In the genomic region with DNA sequence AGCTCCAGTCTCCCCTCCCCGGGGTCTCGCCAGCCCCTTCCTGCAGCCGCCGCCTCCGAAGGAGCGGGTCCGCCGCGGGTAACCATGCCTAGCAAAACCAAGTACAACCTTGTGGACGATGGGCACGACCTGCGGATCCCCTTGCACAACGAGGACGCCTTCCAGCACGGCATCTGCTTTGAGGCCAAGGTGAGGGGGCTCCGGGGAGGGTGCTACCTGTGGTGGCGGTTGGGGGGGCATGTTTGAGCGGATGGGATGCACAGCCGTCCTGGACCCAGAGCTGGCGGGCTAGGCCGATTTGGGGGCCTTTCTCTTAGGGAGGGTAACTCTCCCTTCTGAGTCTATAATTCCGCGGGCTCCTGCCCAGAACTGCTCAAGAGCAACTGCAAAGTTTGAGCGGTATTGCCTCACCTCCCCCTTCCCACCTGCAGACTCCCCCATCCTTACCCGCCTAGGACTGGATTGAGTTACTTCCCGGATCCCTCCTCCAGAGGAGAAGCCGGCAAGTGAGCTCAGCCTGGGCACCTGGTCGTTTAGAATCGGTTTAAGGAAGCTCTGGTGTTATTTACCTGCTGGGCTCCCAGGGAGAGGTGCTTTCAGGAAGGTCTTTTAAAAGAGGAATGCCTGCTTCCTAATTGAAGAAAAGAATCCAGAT, we compare ENCODE assay signal across 8 cellular contexts. TPM values are rescaled to one million over a fixed set of nuclear protein-coding genes. Genes with fewer than 3 reads are reported as not detected.
A peak's percentile ranks its signal among the peaks of the same experiment; 100 is the strongest.
DNase-seq lines count a peak whose midpoint lies in the region; ATAC-seq and TF ChIP-seq lines count a peak whose summit lies in the region.

No MANE protein-coding gene starts in this region.

- no peak for TF ChIP-seq POLR2A in prostate gland (IDR thresholded peaks at IDR 0.05)

- POLR2A ChIA-PET in WTC11 (lab: Charles Lee) = interaction anchor here (0.6 to 3.6 kb wide), 8 partner anchors 11 to 283 kb away, joined by 3 to 22 read pairs (median 4); no protein-coding TSS in a partner anchor
- POLR2A ChIA-PET in HEK293T (lab: Yijun Ruan, JAX) = interaction anchor here (0.8 kb wide), 1 partner anchor 14 kb away, joined by 4 read pairs; no protein-coding TSS in a partner anchor

- H3K27me3 ChIP-seq in BLaER1 treated with 17β-estradiol and CSF1 and Interleukin-3, amounts not matched to agents 10 nM and 100 nM = peaks cover 23 to 44% (median 36%) of the 10 kb centered on the region in 11 experiments
- H3K27me3 ChIP-seq in prostate gland (replicated peaks; ENCODE audit: insufficient read depth) = no peaks in the 10 kb centered on the region

- H3K36me3 ChIP-seq in BLaER1 treated with 17β-estradiol and CSF1 and Interleukin-3, amounts not matched to agents 10 nM and 100 nM = no peaks in the 10 kb centered on the region
- H3K36me3 ChIP-seq in prostate gland = no peaks in the 10 kb centered on the region

- intact Hi-C loops in prostate gland (cut with DNase I) = no loop called here

- DNase-seq in WTC11 (ENCODE audit: low spot score) (peak; percentile 52), fibroblast of villous mesenchyme (ENCODE audit: low read depth) (no peak), prostate gland (ENCODE audit: low spot score) (peak; percentile 40), NOMO-1 treated with dmso at 0.1 percent for 144 hours (lab: John Stamatoyannopoulos, UW; ENCODE audit: unreplicated experiment) (no peak), HEK293T (ENCODE audit: extremely low spot score) (no peak)

- no peaks in the 10 kb centered on the region; the same call in none of the 2 replicates for H3K27me3 Mint-ChIP-seq in WTC11 (ENCODE audit: low read depth)

- H3K27ac ChIP-seq in BLaER1 treated with 17β-estradiol and CSF1 and Interleukin-3, amounts not matched to agents 10 nM and 100 nM = peak overlapping the region in 10 of 11 experiments; percentile 39 to 71 (median 53); a peak in 17 of 22 replicates
- H3K27ac ChIP-seq in prostate gland = peak overlapping the region; percentile 52 to 78

- H3K9ac ChIP-seq in BLaER1 treated with 17β-estradiol and CSF1 and Interleukin-3, amounts not matched to agents 10 nM and 100 nM = peak overlapping the region; percentile 67 to 86 (median 80)

- under 1% methylated on average over 23 of the region's 29 CpGs for whole genome bisulfite sequencing in prostate gland

- H3K9me3 ChIP-seq in BLaER1 treated with 17β-estradiol and CSF1 and Interleukin-3, amounts not matched to agents 10 nM and 100 nM (replicated peaks in 1 of 11) = no peaks in the 10 kb centered on the region
- H3K9me3 ChIP-seq in prostate gland = no peaks in the 10 kb centered on the region

- H3K36me3 Mint-ChIP-seq in WTC11 = peaks cover 13% of the 10 kb centered on the region

- peak overlapping the region; percentile 75 to 86 (median 79) for H3K4me3 ChIP-seq in BLaER1 treated with 17β-estradiol and CSF1 and Interleukin-3, amounts not matched to agents 10 nM and 100 nM
- H3K4me3 ChIP-seq in fibroblast of villous mesenchyme (ENCODE audit: low read depth, low read length) (peak overlapping the region; percentile 68), prostate gland (peak overlapping the region; percentile 69 to 75)

- peak overlapping the region; percentile 95 to 100 (median 97) for H3K4me2 ChIP-seq in BLaER1 treated with 17β-estradiol and CSF1 and Interleukin-3, amounts not matched to agents 10 nM and 100 nM

- peak overlapping the region; percentile 49 for H3K27ac Mint-ChIP-seq in WTC11

- CTCF ChIA-PET in WTC11 (lab: Charles Lee) (interaction anchor here (0.6 to 2.8 kb wide), 7 partner anchors 14 to 321 kb away, joined by 3 to 23 read pairs (median 3); no protein-coding TSS in a partner anchor), HEK293T (lab: Yijun Ruan, JAX) (interaction anchor here (0.7 to 1.2 kb wide), 2 partner anchors 97 to 405 kb away, joined by 3 to 6 read pairs; no protein-coding TSS in a partner anchor)

- peaks cover 0 to 19% (median 11%) of the 10 kb centered on the region in 10 experiments; a peak in 17 of 20 replicates for H3K4me1 ChIP-seq in BLaER1 treated with 17β-estradiol and CSF1 and Interleukin-3, amounts not matched to agents 10 nM and 100 nM
- H3K4me1 ChIP-seq in prostate gland (replicated peaks) = no peaks in the 10 kb centered on the region

- TF ChIP-seq CTCF in WTC11 (IDR thresholded peaks at IDR 0.05) = no peak
- no peak for TF ChIP-seq CTCF in fibroblast of villous mesenchyme (IDR thresholded peaks at IDR 0.05; ENCODE audit: insufficient read depth, low read depth, low read length)
- TF ChIP-seq CTCF in prostate gland (IDR thresholded peaks at IDR 0.05) = no peak

- peaks cover 0 to 30% (median 4%) of the 10 kb centered on the region in 11 experiments; a peak in 4 of 22 replicates for H4K20me1 ChIP-seq in BLaER1 treated with 17β-estradiol and CSF1 and Interleukin-3, amounts not matched to agents 10 nM and 100 nM

- peak; percentile 20 for ATAC-seq in HG02840 (IDR thresholded peaks at IDR 0.05; ENCODE audit: low FRiP score, unreplicated experiment)
- peak; percentile 54 for ATAC-seq in WTC11
- no peak for ATAC-seq in HG03139 (IDR thresholded peaks at IDR 0.05; ENCODE audit: unreplicated experiment)

- peak overlapping the region; percentile 64 for H3K4me3 Mint-ChIP-seq in WTC11

- H3K9me3 Mint-ChIP-seq in WTC11 = peaks cover 13% of the 10 kb centered on the region

- H3K4me1 Mint-ChIP-seq in WTC11 = peaks cover 48% of the 10 kb centered on the region

TF ChIP-seq in WTC11, 78 proteins besides CTCF, POLR2A, EP300 and RAD21:
- TF ChIP-seq SP1 (CRISPR knock-in tag; conservative IDR thresholded peaks at IDR 0.05) (0 out of 2 replicates have a peak, but pooled peaks have one; percentile 15), NFE2L1 (CRISPR knock-in tag; IDR thresholded peaks at IDR 0.05) (no peak), HMGA2 (CRISPR knock-in tag; IDR thresholded peaks at IDR 0.05) (no peak), ZNF317 (CRISPR knock-in tag; IDR thresholded peaks at IDR 0.05; ENCODE audit: borderline replicate concordance, low read depth) (0 out of 2 replicates have a peak, but pooled peaks have one; percentile 25), ZBTB21 (CRISPR knock-in tag; IDR thresholded peaks at IDR 0.05; ENCODE audit: borderline replicate concordance) (no peak)
- TF ChIP-seq, protein P1, sequence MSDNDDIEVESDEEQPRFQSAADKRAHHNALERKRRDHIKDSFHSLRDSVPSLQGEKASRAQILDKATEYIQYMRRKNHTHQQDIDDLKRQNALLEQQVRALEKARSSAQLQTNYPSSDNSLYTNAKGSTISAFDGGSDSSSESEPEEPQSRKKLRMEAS (CRISPR knock-in tag; IDR thresholded peaks at IDR 0.05) = peak; percentile 26; the same call in 1 of the 2 replicates

TF ChIP-seq in HEK293T, 16 proteins besides CTCF, POLR2A, EP300 and RAD21:
- TF ChIP-seq, protein P2, sequence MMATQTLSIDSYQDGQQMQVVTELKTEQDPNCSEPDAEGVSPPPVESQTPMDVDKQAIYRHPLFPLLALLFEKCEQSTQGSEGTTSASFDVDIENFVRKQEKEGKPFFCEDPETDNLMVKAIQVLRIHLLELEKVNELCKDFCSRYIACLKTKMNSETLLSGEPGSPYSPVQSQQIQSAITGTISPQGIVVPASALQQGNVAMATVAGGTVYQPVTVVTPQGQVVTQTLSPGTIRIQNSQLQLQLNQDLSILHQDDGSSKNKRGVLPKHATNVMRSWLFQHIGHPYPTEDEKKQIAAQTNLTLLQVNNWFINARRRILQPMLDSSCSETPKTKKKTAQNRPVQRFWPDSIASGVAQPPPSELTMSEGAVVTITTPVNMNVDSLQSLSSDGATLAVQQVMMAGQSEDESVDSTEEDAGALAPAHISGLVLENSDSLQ (IDR thresholded peaks at IDR 0.05) = no peak
- TF ChIP-seq BHLHE40 (IDR thresholded peaks at IDR 0.05; ENCODE audit: borderline replicate concordance) (no peak), LEF1 (IDR thresholded peaks at IDR 0.05; ENCODE audit: borderline replicate concordance) (no peak), FOXK2 (IDR thresholded peaks at IDR 0.05) (no peak), L3MBTL2 (conservative IDR thresholded peaks at IDR 0.05) (no peak), FOXM1 (IDR thresholded peaks at IDR 0.05; ENCODE audit: borderline replicate concordance) (no peak), SUZ12 (IDR thresholded peaks at IDR 0.05) (no peak), TARDBP (IDR thresholded peaks at IDR 0.05) (no peak), FOXA1 (IDR thresholded peaks at IDR 0.05) (no peak), ARNT (IDR thresholded peaks at IDR 0.05) (no peak), ELF4 (IDR thresholded peaks at IDR 0.05) (no peak), HDGF (IDR thresholded peaks at IDR 0.05; ENCODE audit: borderline replicate concordance) (no peak), SP1 (IDR thresholded peaks at IDR 0.05) (no peak)
TF ChIP-seq in HEK293T: peak in this region for 0.

RNA-seq across cellular contexts. Expression of gene NOS1AP, which starts 0.7 kb away (rescaled TPM):
- total RNA-seq in WTC11 (2021) = 10.0 to 14.7 TPM (median 10.2 TPM) in 3 replicates
- under 0.01 and 0.43 TPM in 2 replicates for total RNA-seq in fibroblast of villous mesenchyme
- total RNA-seq in prostate gland = 10 to 100 TPM in 1 of 2 donors, 1 to 10 TPM in 1; 9.9 to 11.0 TPM

RNA-seq across cellular contexts. Expression of gene OLFML2B, which starts 46.6 kb away (rescaled TPM):
- 4.9 to 6.5 TPM (median 6.2 TPM) in 3 replicates for total RNA-seq in WTC11 (2021)
- 4.8 and 5.2 TPM in 2 replicates for total RNA-seq in fibroblast of villous mesenchyme
- 10 to 100 TPM in 1 of 2 donors, 1 to 10 TPM in 1; 3.2 to 29.7 TPM for total RNA-seq in prostate gland

Comparison
In these comparisons a context has a peak if more than half of its experiments do, and no peak if none do; other contexts are left out.
1. DNase-seq: peak in WTC11 (single experiment) and prostate gland (single experiment); none in fibroblast of villous mesenchyme (single experiment), NOMO-1 treated with dmso at 0.1 percent for 144 hours (single experiment) and HEK293T (single experiment).
2. Peak in every context shown above with its lines, with median percentiles within 50 percentile points of each other: H3K4me3 ChIP-seq.